Comparison of ENCODE assay signal across 36 cellular contexts in the genomic region with DNA sequence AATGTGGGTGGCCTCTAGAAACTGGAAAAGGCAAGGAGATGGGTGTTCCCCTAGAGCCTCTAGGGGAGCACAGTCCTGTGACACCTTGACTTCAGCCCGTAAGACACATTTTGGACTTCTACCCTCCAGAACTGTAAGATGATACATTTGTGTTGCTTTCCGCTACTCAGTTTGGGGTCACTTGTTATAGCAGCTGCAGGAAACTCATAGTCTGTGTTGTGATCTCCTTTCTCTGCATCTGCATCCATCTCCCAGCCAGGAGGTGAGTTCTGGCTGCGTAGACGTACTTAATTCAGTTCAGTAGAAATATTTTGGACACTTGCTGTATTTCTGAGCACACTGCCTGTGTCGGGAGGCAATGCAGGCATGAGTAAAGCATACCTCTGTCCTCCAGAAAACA. TPM values are rescaled to one million over a fixed set of nuclear protein-coding genes. Genes with fewer than 3 reads are reported as not detected.
"Had no signal": no experiment of that assay in that cellular context is flagged by ENCODE, and none has a peak within 500 bp of the region (broad histone marks: within the 10 kb centered on the region; RNA-seq: fewer than 3 reads in every experiment).

No MANE protein-coding gene starts in this region.

- H3K4me3 ChIP-seq: adrenal gland, body of pancreas, breast epithelium had no signal

- H3K27me3 ChIP-seq: body of pancreas, brain microvascular endothelial cell, breast epithelium had no signal

- H3K9me3 ChIP-seq: adrenal gland, body of pancreas, breast epithelium had no signal

- H3K27ac ChIP-seq: body of pancreas, brain microvascular endothelial cell, VCaP had no signal

- H3K36me3 ChIP-seq: adrenal gland, brain microvascular endothelial cell, breast epithelium had no signal

- DNase-seq: activated B cell treated with CpG ODN at 0.5 μM for 24 hours; activated CD4-positive, alpha-beta memory T cell treated with anti-CD3 and anti-CD28 coated beads for 36 hours; activated CD4-positive, alpha-beta T cell treated with anti-CD3 and anti-CD28 coated beads for 4 hours; activated CD4-positive, alpha-beta T cell treated with anti-CD3 and anti-CD28 coated beads, Interleukin-2, amount 10 ng/mL, durations not matched to agents 24 days and 14 days; activated CD4-positive, alpha-beta T cell treated with anti-CD3 and anti-CD28 coated beads, Interleukin-2, amount 50 U/mL, for 1 hour; activated CD4-positive, alpha-beta T cell treated with anti-CD3 and anti-CD28 coated beads, Interleukin-2, amount 50 U/mL, for 4 hours; activated CD4-positive, CD25-positive, alpha-beta regulatory T cell treated with anti-CD3 and anti-CD28 coated beads, Interleukin-2, amount 50 U/mL, for 72 hours; activated CD8-positive, alpha-beta memory T cell treated with anti-CD3 and anti-CD28 coated beads, Interleukin-2, amount 50 U/mL, for 4 hours; activated CD8-positive, alpha-beta T cell treated with anti-CD3 and anti-CD28 coated beads for 36 hours; activated effector memory CD4-positive, alpha-beta T cell treated with anti-CD3 and anti-CD28 coated beads, Interleukin-2, amount 50 U/mL, for 16 hours; activated gamma-delta T cell treated with Interleukin-2 at 50 U/mL for 16 hours; activated naive CD4-positive, alpha-beta T cell; activated naive CD4-positive, alpha-beta T cell treated with anti-CD3 and anti-CD28 coated beads for 36 hours; activated naive CD4-positive, alpha-beta T cell treated with anti-CD3 and anti-CD28 coated beads, Interleukin-2, amount 50 U/mL, for 16 hours; activated naive CD8-positive, alpha-beta T cell treated with anti-CD3 and anti-CD28 coated beads for 36 hours; activated T-cell treated with anti-CD3 and anti-CD28 coated beads for 4 hours; activated T-cell treated with anti-CD3 and anti-CD28 coated beads, Interleukin-2, amount 50 U/mL, for 1 hour; activated T-cell treated with anti-CD3 and anti-CD28 coated beads, Interleukin-2, amount 50 U/mL, for 4 hours; activated T-cell treated with anti-CD3 and anti-CD28 coated beads, Interleukin-2, amount 50 U/mL, for 72 hours; adrenal gland; amniotic stem cell; aorta; body of pancreas; brain microvascular endothelial cell; central memory CD4-positive, alpha-beta T cell; T-helper 1 cell; T-helper 2 cell; T-helper 9 cell had no signal

- H3K4me1 ChIP-seq: adrenal gland, breast epithelium had no signal

- FAIRE-seq: astrocyte, TTC549 had no signal

- ATAC-seq: activated CD8-positive, alpha-beta T cell treated with anti-CD3 and anti-CD28 coated beads for 36 hours; activated naive CD4-positive, alpha-beta T cell treated with anti-CD3 and anti-CD28 coated beads, Interleukin-2, amount 50 U/mL, for 72 hours; activated T-cell treated with anti-CD3 and anti-CD28 coated beads, Interleukin-2, amount 50 U/mL, for 4 hours; activated T-cell treated with anti-CD3 and anti-CD28 coated beads, Interleukin-2, amount 50 U/mL, for 72 hours; activated T-helper 17 cell treated with anti-CD3 and anti-CD28 coated beads, Interleukin-2, amount 50 U/mL, for 72 hours; body of pancreas had no signal

RNA-seq across cellular contexts. Expression of a gene that starts 29.3 kb away (rescaled TPM):
- total RNA-seq: activated B cell treated with CpG ODN at 0.5 μM for 24 hours; activated CD4-positive, alpha-beta memory T cell treated with anti-CD3 and anti-CD28 coated beads for 36 hours; activated CD4-positive, alpha-beta T cell treated with anti-CD3 and anti-CD28 coated beads, Interleukin-2, amount 10 ng/mL, durations not matched to agents 24 days and 14 days; activated CD8-positive, alpha-beta memory T cell treated with anti-CD3 and anti-CD28 coated beads for 36 hours; activated CD8-positive, alpha-beta T cell treated with anti-CD3 and anti-CD28 coated beads for 36 hours; activated naive CD4-positive, alpha-beta T cell treated with anti-CD3 and anti-CD28 coated beads for 36 hours; activated naive CD4-positive, alpha-beta T cell treated with anti-CD3 and anti-CD28 coated beads, Interleukin-2, amount 50 U/mL, for 72 hours; activated naive CD8-positive, alpha-beta T cell treated with anti-CD3 and anti-CD28 coated beads for 36 hours; activated T-cell treated with anti-CD3 and anti-CD28 coated beads, Interleukin-2, amount 50 U/mL, for 72 hours; activated T-helper 1 cell treated with anti-CD3 and anti-CD28 coated beads, Interleukin-12 subunit alpha, Interleukin-12 subunit beta, Interleukin-2, Interleukin-4 antibody, amounts not matched to agents 30 ng/mL and 10 ng/mL and 1 ng/mL, durations not matched to agents 14 hours and 24 hours and 36 hours; activated T-helper 17 cell treated with anti-CD3 and anti-CD28 coated beads, Interleukin-2, amount 50 U/mL, for 72 hours; astrocyte had no signal
